Comparison of ENCODE assay signal across 27 cellular contexts in genomic region chr10:51768886-51769285, GRCh38.
"Had no signal": no experiment of that assay in that cellular context is flagged by ENCODE, and none has a peak within 500 bp of the region (broad histone marks: within the 10 kb centered on the region; RNA-seq: fewer than 3 reads in every experiment).

No MANE protein-coding gene starts in this region.

- H3K36me3 ChIP-seq: adrenal gland, cardiac muscle cell, gastroesophageal sphincter, heart left ventricle, pancreas, right atrium auricular region, transverse colon had no signal

- H3K4me1 ChIP-seq: adrenal gland, psoas muscle, right atrium auricular region, testis had no signal

- H3K4me3 ChIP-seq: adrenal gland, body of pancreas, cardiac muscle cell, coronary artery, gastroesophageal sphincter, heart left ventricle, pancreas, psoas muscle, right atrium auricular region, smooth muscle cell, testis, transverse colon had no signal

- H3K27me3 ChIP-seq: adrenal gland, body of pancreas, cardiac muscle cell, dorsolateral prefrontal cortex, gastroesophageal sphincter, heart left ventricle, pancreas, right atrium auricular region, testis, transverse colon had no signal

- ATAC-seq: body of pancreas; gastroesophageal sphincter; heart left ventricle; left ventricle myocardium superior; naive thymus-derived CD4-positive, alpha-beta T cell; pancreas; psoas muscle; stimulated activated naive B cell treated with anti-CD40 and anti-IgM and Interleukin-4, amounts not matched to agents 10 μg/mL and 1 μg/mL and 100 μg/mL, for 72 hours had no signal

- H3K27ac ChIP-seq: adrenal gland, body of pancreas, cardiac muscle cell, coronary artery, gastroesophageal sphincter, heart left ventricle, pancreas, psoas muscle, right atrium auricular region, testis, transverse colon had no signal

- DNase-seq: activated CD4-positive, alpha-beta T cell treated with anti-CD3 and anti-CD28 coated beads for 48 hours; activated CD4-positive, alpha-beta T cell treated with anti-CD3 and anti-CD28 coated beads, Interleukin-2, amount 50 U/mL, for 48 hours; activated CD8-positive, alpha-beta memory T cell treated with anti-CD3 and anti-CD28 coated beads for 24 hours; activated effector memory CD4-positive, alpha-beta T cell treated with anti-CD3 and anti-CD28 coated beads, Interleukin-2, amount 50 U/mL, for 16 hours; activated naive CD4-positive, alpha-beta T cell treated with anti-CD3 and anti-CD28 coated beads for 36 hours; activated naive CD8-positive, alpha-beta T cell treated with anti-CD3 and anti-CD28 coated beads for 36 hours; adrenal gland; aorta; body of pancreas; cerebellar nuclear complex; dorsolateral prefrontal cortex; effector memory CD4-positive, alpha-beta T cell; heart left ventricle; immature natural killer cell; left ventricle myocardium superior; naive thymus-derived CD4-positive, alpha-beta T cell; pancreas; psoas muscle; stimulated activated CD4-positive, alpha-beta T cell treated with anti-CD3 and anti-CD28 coated beads, Interleukin-2, amount 100 ng/mL, for 24 hours; stimulated activated naive B cell treated with anti-CD40 and anti-IgM and Interleukin-4, amounts not matched to agents 10 μg/mL and 1 μg/mL and 100 μg/mL, for 72 hours; testis; transverse colon had no signal

- H3K4me2 ChIP-seq: smooth muscle cell had no signal
